2 cellular contexts compared by ENCODE assay signal in the genomic region with DNA sequence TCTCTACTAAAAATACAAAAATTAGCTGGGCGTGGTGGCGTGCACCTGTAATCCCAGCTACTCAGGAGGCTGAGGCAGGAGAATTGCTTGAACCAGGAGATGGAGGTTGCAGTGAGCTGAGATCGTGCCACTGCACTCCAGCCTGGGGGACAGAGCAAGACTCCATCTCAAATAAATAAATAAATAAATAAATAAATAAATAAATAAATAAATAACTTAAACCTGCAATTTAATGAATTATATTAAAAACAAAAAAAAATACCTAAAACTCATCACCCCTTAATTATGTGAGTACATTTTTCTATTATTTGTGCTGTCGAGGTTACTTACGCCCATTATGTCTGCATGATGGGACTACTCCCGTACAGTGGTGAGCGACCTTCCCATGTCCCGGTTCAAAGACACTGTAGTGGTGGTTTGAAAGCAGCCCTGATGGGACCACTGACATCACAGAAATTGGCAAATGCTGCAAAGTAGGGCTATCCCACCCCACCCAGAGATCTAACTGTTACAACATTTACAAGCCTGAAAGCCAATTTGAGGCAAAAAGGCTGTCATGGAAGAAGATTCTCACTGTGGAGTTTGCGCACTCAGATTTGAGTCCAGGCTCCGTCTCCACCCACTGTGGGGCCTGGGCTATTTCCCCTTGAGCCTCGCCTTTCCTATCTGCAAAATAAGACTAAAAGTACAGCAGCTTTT. TPM values are rescaled to one million over a fixed set of nuclear protein-coding genes. Genes with fewer than 3 reads are reported as not detected.
"Had no signal": no experiment of that assay in that cellular context is flagged by ENCODE, and none has a peak within 500 bp of the region (broad histone marks: within the 10 kb centered on the region; RNA-seq: fewer than 3 reads in every experiment).

No MANE protein-coding gene starts in this region.

RNA-seq across cellular contexts. Expression of a gene that starts 29.0 kb away (rescaled TPM):
- total RNA-seq: SJSA1 had no signal
- polyA plus RNA-seq: SK-N-SH had no signal
